Comparison of ENCODE assay signal across 11 cellular contexts in the genomic region with DNA sequence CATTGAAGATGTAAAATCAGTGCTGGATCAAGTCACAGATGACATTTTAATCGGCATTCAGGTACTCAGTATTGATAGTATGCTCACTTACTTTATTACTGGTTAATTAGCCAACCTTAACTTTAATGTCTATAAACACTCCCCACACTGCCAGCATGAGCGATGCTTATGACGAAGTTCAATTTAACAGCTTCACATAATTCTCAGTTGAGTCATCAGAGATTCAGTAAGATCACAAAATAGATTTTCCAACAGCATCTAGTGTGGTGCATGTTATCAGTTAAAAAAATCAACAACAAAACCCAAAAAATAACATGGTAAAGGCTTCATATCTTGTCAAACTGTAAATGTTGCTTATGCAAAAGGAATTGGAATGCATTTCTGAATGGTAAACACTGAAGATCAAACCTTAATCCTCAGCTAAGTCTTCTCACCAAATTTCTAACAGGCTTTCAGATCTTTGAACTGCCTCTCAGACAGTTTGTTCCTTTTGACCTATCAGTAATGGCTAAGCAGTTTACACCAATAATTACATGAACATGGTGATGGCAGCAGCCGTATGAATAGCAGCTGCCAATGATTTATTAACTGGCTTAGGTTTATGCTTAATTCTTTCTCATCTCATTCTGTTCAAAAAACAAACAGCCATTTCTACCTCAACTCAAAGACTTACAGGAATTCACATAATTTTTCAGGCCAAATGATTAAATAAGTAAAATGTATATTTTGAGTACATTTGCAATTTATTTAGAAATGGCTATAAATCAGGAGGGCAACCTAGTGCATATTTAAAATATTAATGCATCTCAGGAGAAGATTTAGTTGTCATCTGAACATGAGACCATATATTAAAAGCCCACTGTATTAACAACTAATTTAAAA.
A peak's percentile ranks its signal among the peaks of the same experiment; 100 is the strongest.
DNase-seq lines count a peak whose midpoint lies in the region; ATAC-seq and TF ChIP-seq lines count a peak whose summit lies in the region.
"Had no signal": no experiment of that assay in that cellular context is flagged by ENCODE, and none has a peak within 500 bp of the region (broad histone marks: within the 10 kb centered on the region; RNA-seq: fewer than 3 reads in every experiment).

No MANE protein-coding gene starts in this region.

- no peaks in the 10 kb centered on the region for H3K9me3 Mint-ChIP-seq in MCF 10A (ENCODE audit: unreplicated experiment)
- H3K9me3 Mint-ChIP-seq: stimulated activated effector memory CD8-positive, alpha-beta T cell treated with anti-CD3 and anti-CD28 coated beads, Interleukin-12 subunit alpha, Interleukin-12 subunit beta, amount 100 ng/mL, for 72 hours had no signal

- peaks cover 28% of the 10 kb centered on the region for H3K4me1 Mint-ChIP-seq in MCF 10A (ENCODE audit: insufficient read depth, unreplicated experiment)

- no peaks in the 10 kb centered on the region for H3K36me3 ChIP-seq in Loucy (ENCODE audit: insufficient read depth, low read length)
- H3K36me3 ChIP-seq in mucosa of descending colon (ENCODE audit: low read depth), result no peaks in the 10 kb centered on the region

- H3K27me3 Mint-ChIP-seq in MCF 10A (ENCODE audit: insufficient read depth, unreplicated experiment), result no peaks in the 10 kb centered on the region

- peak; percentile 73 for ATAC-seq in mucosa of descending colon
- no peak for ATAC-seq in GM21360 (IDR thresholded peaks at IDR 0.05; ENCODE audit: unreplicated experiment)
- ATAC-seq: stimulated activated effector memory CD8-positive, alpha-beta T cell treated with anti-CD3 and anti-CD28 coated beads, Interleukin-12 subunit alpha, Interleukin-12 subunit beta, amount 100 ng/mL, for 72 hours had no signal

- POLR2A ChIA-PET in MCF 10A (lab: Yijun Ruan, JAX), result interaction anchor here (0.6 to 2.0 kb wide), 9 partner anchors 13 to 141 kb away, joined by 3 to 13 read pairs (median 4); a partner anchor contains a TSS

- intact Hi-C loops in MCF 10A (cut with micrococcal nuclease) (no loop called here), mucosa of descending colon (cut with DNase I, micrococcal nuclease) (no loop called here)

- H3K4me1 ChIP-seq in Loucy (ENCODE audit: insufficient read depth, low read length, poor library complexity, severe bottlenecking) (peaks cover 91% of the 10 kb centered on the region), mucosa of descending colon (ENCODE audit: low read depth) (peaks cover 19% of the 10 kb centered on the region)

- H4K20me1 ChIP-seq in Loucy (ENCODE audit: insufficient read depth, low read length, poor library complexity, severe bottlenecking), result no peaks in the 10 kb centered on the region

- DNase-seq in AG20443 (ENCODE audit: low spot score), result peak; percentile 49
- DNase-seq in MCF 10A (ENCODE audit: unreplicated experiment), result peak; percentile 47
- peak in 1 of 3 donors; percentile 31 for DNase-seq in mucosa of descending colon
- DNase-seq in stimulated activated CD4-positive, alpha-beta T cell treated with anti-CD3 and anti-CD28 coated beads, Interleukin-4, amount 100 ng/mL, for 1 hour, result no peak
- DNase-seq in effector CD4-positive, alpha-beta T cell, result no peak
- DNase-seq in inferior parietal cortex (ENCODE audit: extremely low spot score), result no peak
- DNase-seq: NCI-H2107, retina had no signal

- TF ChIP-seq CTCF in Loucy (conservative IDR thresholded peaks at IDR 0.05; ENCODE audit: low read length) (no peak), MCF 10A (IDR thresholded peaks at IDR 0.05; ENCODE audit: unreplicated experiment) (no peak), mucosa of descending colon (IDR thresholded peaks at IDR 0.05) (no peak)

- no peak overlapping the region for H3K4me3 Mint-ChIP-seq in MCF 10A (ENCODE audit: unreplicated experiment)
- H3K4me3 Mint-ChIP-seq: stimulated activated effector memory CD8-positive, alpha-beta T cell treated with anti-CD3 and anti-CD28 coated beads, Interleukin-12 subunit alpha, Interleukin-12 subunit beta, amount 100 ng/mL, for 72 hours had no signal

- H3K9ac ChIP-seq in Loucy (ENCODE audit: low read depth, low read length, poor library complexity, severe bottlenecking), result peak overlapping the region; percentile 49

- H3K36me3 Mint-ChIP-seq in MCF 10A (ENCODE audit: insufficient read depth, unreplicated experiment), result no peaks in the 10 kb centered on the region
- H3K36me3 Mint-ChIP-seq: stimulated activated effector memory CD8-positive, alpha-beta T cell treated with anti-CD3 and anti-CD28 coated beads, Interleukin-12 subunit alpha, Interleukin-12 subunit beta, amount 100 ng/mL, for 72 hours had no signal

- H3K4me3 ChIP-seq in Loucy (ENCODE audit: low read length, poor library complexity, severe bottlenecking) (no peak overlapping the region), mucosa of descending colon (no peak overlapping the region)

- H2AFZ ChIP-seq in Loucy (ENCODE audit: low read length), result peak overlapping the region; percentile 52

- peak overlapping the region; percentile 75 for H3K27ac Mint-ChIP-seq in MCF 10A (ENCODE audit: low read depth, unreplicated experiment)
- H3K27ac Mint-ChIP-seq: stimulated activated effector memory CD8-positive, alpha-beta T cell treated with anti-CD3 and anti-CD28 coated beads, Interleukin-12 subunit alpha, Interleukin-12 subunit beta, amount 100 ng/mL, for 72 hours had no signal

- H3K4me2 ChIP-seq in Loucy (ENCODE audit: low read depth, low read length, poor library complexity, severe bottlenecking), result peak overlapping the region; percentile 12

- no peaks in the 10 kb centered on the region for H3K9me3 ChIP-seq in Loucy (ENCODE audit: insufficient read depth, low read depth, low read length)
- H3K9me3 ChIP-seq in mucosa of descending colon, result no peaks in the 10 kb centered on the region

- no peaks in the 10 kb centered on the region for H3K9me2 ChIP-seq in Loucy (replicated peaks; ENCODE audit: low read depth, low read length)

- peaks cover 22% of the 10 kb centered on the region for H3F3A ChIP-seq in Loucy (ENCODE audit: low read depth)

- CTCF ChIA-PET in MCF 10A (lab: Yijun Ruan, JAX), result interaction anchor here (0.6 to 2.1 kb wide), 6 partner anchors 11 to 278 kb away, joined by 3 to 9 read pairs (median 4); no protein-coding TSS in a partner anchor

- H3K79me2 ChIP-seq in Loucy (ENCODE audit: insufficient read depth, low read length), result no peaks in the 10 kb centered on the region

- H3K27me3 ChIP-seq in Loucy (ENCODE audit: insufficient read depth, low read length, poor library complexity, severe bottlenecking), result no peaks in the 10 kb centered on the region

- BruUV-seq in MCF 10A (replicated peaks; lab: Mats Ljungman, UMichigan), result no TSS peak

Comparison
In these comparisons a context has a peak if more than half of its experiments do, and no peak if none do; other contexts are left out.
1. DNase-seq: peak in AG20443 (single experiment) and MCF 10A (single experiment); none in stimulated activated CD4-positive, alpha-beta T cell treated with anti-CD3 and anti-CD28 coated beads, Interleukin-4, amount 100 ng/mL, for 1 hour (single experiment), effector CD4-positive, alpha-beta T cell (single experiment) and inferior parietal cortex (single experiment).